ENCODE assay signal across 21 cellular contexts in genomic region chr4:162727232-162727631, GRCh38.
DNase-seq lines count a peak whose midpoint lies in the region; ATAC-seq lines count a peak whose summit lies in the region.
"Had no signal": no experiment of that assay in that cellular context is flagged by ENCODE, and none has a peak within 500 bp of the region (broad histone marks: within the 10 kb centered on the region; RNA-seq: fewer than 3 reads in every experiment).

No MANE protein-coding gene starts in this region.

- H3K27me3 ChIP-seq in MG63 = no peaks in the 10 kb centered on the region
- H3K27me3 ChIP-seq: adrenal gland, body of pancreas, pancreas, upper lobe of left lung had no signal

- H3K36me3 ChIP-seq in MG63 = no peaks in the 10 kb centered on the region
- H3K36me3 ChIP-seq: adrenal gland, pancreas, upper lobe of left lung had no signal

- no peak for ATAC-seq in HG02870 (IDR thresholded peaks at IDR 0.05; ENCODE audit: unreplicated experiment)
- ATAC-seq: body of pancreas, pancreas had no signal

- H3K4me3 ChIP-seq in MG63 = no peak overlapping the region
- H3K4me3 ChIP-seq: adrenal gland, body of pancreas, pancreas, upper lobe of left lung had no signal

- H3K9me3 ChIP-seq in MG63 = no peaks in the 10 kb centered on the region
- H3K9me3 ChIP-seq: adrenal gland, body of pancreas, pancreas, upper lobe of left lung had no signal

- DNase-seq in A172 (ENCODE audit: low spot score) (peak; percentile 4), DMS 273 (lab: John Stamatoyannopoulos, UW; ENCODE audit: unreplicated experiment) (peak; percentile 63), MG63 (peak; percentile 23), SW480 (ENCODE audit: low spot score) (peak; percentile 0), HK-2 (ENCODE audit: unreplicated experiment) (no peak), superior temporal gyrus (ENCODE audit: extremely low spot score) (no peak)
- DNase-seq: activated CD4-positive, alpha-beta T cell treated with anti-CD3 and anti-CD28 coated beads, Interleukin-2, amount 50 U/mL, for 4 hours; activated CD4-positive, CD25-positive, alpha-beta regulatory T cell; activated naive CD4-positive, alpha-beta T cell treated with anti-CD3 and anti-CD28 coated beads for 36 hours; adrenal gland; body of pancreas; DMS153; immature natural killer cell; KG1; NCI-H774; pancreas; SHP77 treated with DMSO at 0.1 percent for 48 hours; stimulated activated CD4-positive, alpha-beta T cell treated with anti-CD3 and anti-CD28 coated beads, Interleukin-2, amount 100 ng/mL, for 48 hours; T-helper 1 cell; upper lobe of left lung had no signal

Comparison
In these comparisons a context has a peak if more than half of its experiments do, and no peak if none do; other contexts are left out.
1. DNase-seq: peak in A172 (single experiment), DMS 273 (single experiment), MG63 (single experiment) and SW480 (single experiment); none in HK-2 (single experiment) and superior temporal gyrus (single experiment).